ENCODE assay signal across 28 cellular contexts in genomic region chr10:51169111-51169510, GRCh38.
"Had no signal": no experiment of that assay in that cellular context is flagged by ENCODE, and none has a peak within 500 bp of the region (broad histone marks: within the 10 kb centered on the region; RNA-seq: fewer than 3 reads in every experiment).

No MANE protein-coding gene starts in this region.

- ATAC-seq: activated CD8-positive, alpha-beta T cell treated with anti-CD3 and anti-CD28 coated beads for 36 hours; activated naive CD4-positive, alpha-beta T cell treated with anti-CD3 and anti-CD28 coated beads, Interleukin-2, amount 50 U/mL, for 72 hours; activated T-cell treated with anti-CD3 and anti-CD28 coated beads, Interleukin-2, amount 50 U/mL, for 72 hours; activated T-helper 17 cell treated with anti-CD3 and anti-CD28 coated beads, Interleukin-2, amount 50 U/mL, for 72 hours; body of pancreas had no signal

- DNase-seq: activated B cell treated with CpG ODN at 0.5 μM for 24 hours; activated CD4-positive, alpha-beta memory T cell treated with anti-CD3 and anti-CD28 coated beads for 36 hours; activated CD4-positive, alpha-beta T cell treated with anti-CD3 and anti-CD28 coated beads for 4 hours; activated CD4-positive, alpha-beta T cell treated with anti-CD3 and anti-CD28 coated beads, Interleukin-2, amount 10 ng/mL, durations not matched to agents 24 days and 14 days; activated CD4-positive, alpha-beta T cell treated with anti-CD3 and anti-CD28 coated beads, Interleukin-2, amount 50 U/mL, for 1 hour; activated CD4-positive, alpha-beta T cell treated with anti-CD3 and anti-CD28 coated beads, Interleukin-2, amount 50 U/mL, for 4 hours; activated CD4-positive, CD25-positive, alpha-beta regulatory T cell treated with anti-CD3 and anti-CD28 coated beads, Interleukin-2, amount 50 U/mL, for 72 hours; activated CD8-positive, alpha-beta memory T cell treated with anti-CD3 and anti-CD28 coated beads, Interleukin-2, amount 50 U/mL, for 4 hours; activated CD8-positive, alpha-beta T cell treated with anti-CD3 and anti-CD28 coated beads for 36 hours; activated effector memory CD4-positive, alpha-beta T cell treated with anti-CD3 and anti-CD28 coated beads, Interleukin-2, amount 50 U/mL, for 16 hours; activated gamma-delta T cell treated with Interleukin-2 at 50 U/mL for 16 hours; activated naive CD4-positive, alpha-beta T cell; activated naive CD4-positive, alpha-beta T cell treated with anti-CD3 and anti-CD28 coated beads for 36 hours; activated naive CD4-positive, alpha-beta T cell treated with anti-CD3 and anti-CD28 coated beads, Interleukin-2, amount 50 U/mL, for 16 hours; activated naive CD8-positive, alpha-beta T cell treated with anti-CD3 and anti-CD28 coated beads for 36 hours; activated T-cell treated with anti-CD3 and anti-CD28 coated beads, Interleukin-2, amount 50 U/mL, for 24 hours; activated T-cell treated with anti-CD3 and anti-CD28 coated beads, Interleukin-2, amount 50 U/mL, for 72 hours; adrenal gland; amniotic stem cell; aorta; body of pancreas; brain microvascular endothelial cell; central memory CD4-positive, alpha-beta T cell; T-helper 1 cell; T-helper 2 cell; T-helper 9 cell had no signal
